8 cellular contexts compared by ENCODE assay signal in the genomic region with DNA sequence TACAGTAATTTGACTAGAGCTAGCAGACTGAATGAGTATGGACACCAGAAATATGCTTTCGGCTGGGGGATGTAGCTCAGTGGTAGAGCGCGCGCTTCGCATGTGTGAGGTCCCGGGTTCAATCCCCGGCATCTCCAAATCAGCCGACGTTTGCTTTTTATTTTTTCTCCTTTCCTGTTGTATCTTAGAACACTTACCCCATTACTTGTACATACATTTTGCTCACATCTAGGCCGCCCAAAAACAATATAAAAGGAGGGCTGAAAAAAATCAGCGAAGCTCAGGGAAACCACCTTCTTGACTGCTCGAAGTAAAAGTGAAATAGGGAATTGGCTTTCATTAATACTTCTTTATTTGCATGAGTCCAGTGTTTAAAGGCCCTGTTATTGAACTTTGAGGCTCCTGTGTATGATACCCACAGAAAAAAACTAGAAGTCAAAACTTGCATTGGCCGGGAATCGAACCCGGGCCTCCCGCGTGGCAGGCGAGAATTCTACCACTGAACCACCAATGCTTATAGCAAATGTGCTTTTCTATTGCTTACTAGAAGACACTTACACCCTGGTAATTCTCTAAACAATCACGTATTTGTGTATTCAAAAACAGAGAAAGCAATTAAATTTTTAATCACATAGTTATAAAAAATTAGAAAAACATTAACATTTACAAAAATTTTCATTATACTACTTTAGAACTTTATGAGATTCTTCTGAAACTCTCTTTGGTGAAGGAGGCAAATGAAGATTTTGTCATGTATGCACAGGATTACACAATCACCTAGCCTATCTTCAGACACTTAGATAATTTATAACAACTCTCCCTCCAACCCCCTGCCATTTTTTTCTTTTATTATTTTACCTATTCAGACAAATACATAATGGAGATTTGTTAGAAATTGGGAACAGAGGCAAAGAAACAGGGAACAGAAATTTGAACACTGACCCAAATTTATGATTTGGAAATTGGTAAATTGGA. TPM values are rescaled to one million over a fixed set of nuclear protein-coding genes. Genes with fewer than 3 reads are reported as not detected.
DNase-seq lines count a peak whose midpoint lies in the region; ATAC-seq, FAIRE-seq and TF ChIP-seq lines count a peak whose summit lies in the region.

No MANE protein-coding gene starts in this region.

- ATAC-seq in HG02885 (IDR thresholded peaks at IDR 0.05; ENCODE audit: poor library complexity, unreplicated experiment) (peak; percentile 67), upper lobe of right lung (peak; percentile 73)

- peak; percentile 66 for FAIRE-seq in GM12892 (lab: Jason Lieb, UNC)

- H3K9me3 ChIP-seq in right atrium auricular region = no peaks in the 10 kb centered on the region
- no peaks in the 10 kb centered on the region for H3K9me3 ChIP-seq in prostate gland
- H3K9me3 ChIP-seq in upper lobe of right lung = no peaks in the 10 kb centered on the region

- intact Hi-C loops in prostate gland (cut with DNase I) = loop anchor here (2.0 kb wide), 2 partner anchors 36 to 58 kb away; partner anchors contain the start of gene GPD2
- intact Hi-C loops in upper lobe of right lung (cut with DNase I) = loop anchor here (10.0 kb wide), 1 partner anchor 56 kb away; no protein-coding TSS in a partner anchor

- under 1% methylated on average over 19 of the region's 19 CpGs for WGBS in prostate gland

- TF ChIP-seq POLR2A in GM12892 (IDR thresholded peaks at IDR 0.05; ENCODE audit: low read depth, low read length) = no peak
- TF ChIP-seq POLR2A in prostate gland (IDR thresholded peaks at IDR 0.05) = no peak

- DNase-seq in GM12892 (ENCODE audit: insufficient read length) (no peak), NCI-H1694 (lab: John Stamatoyannopoulos, UW) (peak; percentile 86), T-helper 2 cell (peak; percentile 43 to 81 (median 66)), anterior cingulate cortex (lab: John Stamatoyannopoulos, UW) (peak in 56 of 58 donors; percentile 40 to 96 (median 78)), right atrium auricular region (ENCODE audit: low spot score) (peak; percentile 86), prostate gland (ENCODE audit: low spot score) (peak; percentile 80), upper lobe of right lung (peak; percentile 78)

- H3K4me1 ChIP-seq in right atrium auricular region = no peaks in the 10 kb centered on the region
- no peaks in the 10 kb centered on the region for H3K4me1 ChIP-seq in prostate gland (replicated peaks)
- H3K4me1 ChIP-seq in upper lobe of right lung = peaks cover 4% of the 10 kb centered on the region

- H3K27me3 ChIP-seq in right atrium auricular region (no peaks in the 10 kb centered on the region), prostate gland (replicated peaks; ENCODE audit: insufficient read depth) (no peaks in the 10 kb centered on the region), upper lobe of right lung (no peaks in the 10 kb centered on the region)

- H3K36me3 ChIP-seq in right atrium auricular region (no peaks in the 10 kb centered on the region), prostate gland (no peaks in the 10 kb centered on the region), upper lobe of right lung (no peaks in the 10 kb centered on the region)

- H3K4me3 ChIP-seq in right atrium auricular region = peak overlapping the region; percentile 62 to 70
- peak overlapping the region; percentile 48 to 56 for H3K4me3 ChIP-seq in prostate gland
- H3K4me3 ChIP-seq in upper lobe of right lung = peak overlapping the region; percentile 71

- TF ChIP-seq CTCF in right atrium auricular region (IDR thresholded peaks at IDR 0.05) (no peak), prostate gland (IDR thresholded peaks at IDR 0.05) (peak in 1 of 4 experiments; percentile 4), upper lobe of right lung (IDR thresholded peaks at IDR 0.05) (no peak)

- peak overlapping the region; percentile 93 to 95 for H3K27ac ChIP-seq in right atrium auricular region
- H3K27ac ChIP-seq in prostate gland = peak overlapping the region; percentile 93 to 94
- peak overlapping the region; percentile 90 for H3K27ac ChIP-seq in upper lobe of right lung

RNA-seq across cellular contexts. Expression of gene GPD2, which starts 35.2 kb away (rescaled TPM):
- polyA plus RNA-seq in GM12892 (2012; ENCODE audit: missing spikeins) = 12.4 TPM
- total RNA-seq in right atrium auricular region (10 to 100 TPM; 14.9 to 29.1 TPM), prostate gland (10 to 100 TPM; 26.6 to 95.3 TPM), upper lobe of right lung (41.9 TPM)
